8 cellular contexts compared by ENCODE assay signal in genomic region chr3:194089357-194090177, GRCh38. TPM values are rescaled to one million over a fixed set of nuclear protein-coding genes. Genes with fewer than 3 reads are reported as not detected.
A peak's percentile ranks its signal among the peaks of the same experiment; 100 is the strongest.
DNase-seq lines count a peak whose midpoint lies in the region; ATAC-seq and TF ChIP-seq lines count a peak whose summit lies in the region.

No MANE protein-coding gene starts in this region.

- DNase-seq in AG10803 (ENCODE audit: low read depth) (peak; percentile 100), HK-2 (ENCODE audit: unreplicated experiment) (peak; percentile 97), fibroblast of lung (ENCODE audit: low read depth in 2 of 2) (peak; percentile 94 to 100), pons (ENCODE audit: low spot score) (no peak), NCI-H187 (lab: John Stamatoyannopoulos, UW) (no peak)

- no peaks in the 10 kb centered on the region for H3K27me3 ChIP-seq in fibroblast of lung (ENCODE audit: control insufficient read depth, insufficient read depth, low read length)
- H3K27me3 ChIP-seq in neuron (ENCODE audit: insufficient read depth, low read length), result peaks cover 3% of the 10 kb centered on the region

- H3K27ac ChIP-seq in fibroblast of lung (ENCODE audit: insufficient read depth, low read length), result no peak overlapping the region

- H4K20me1 ChIP-seq in fibroblast of lung (ENCODE audit: control insufficient read depth, extremely low read depth, insufficient read depth, low read length), result no peaks in the 10 kb centered on the region

- H3K9ac ChIP-seq in fibroblast of lung (ENCODE audit: insufficient read depth, low read length), result no peak overlapping the region

- no peak overlapping the region for H3K4me2 ChIP-seq in fibroblast of lung (ENCODE audit: extremely low read depth, insufficient read depth, low read length)

- H3K36me3 ChIP-seq in fibroblast of lung (ENCODE audit: control insufficient read depth, insufficient read depth, low read length) (no peaks in the 10 kb centered on the region), neuron (ENCODE audit: insufficient read depth, low read length) (no peaks in the 10 kb centered on the region)

- TF ChIP-seq CTCF in AG10803 (conservative IDR thresholded peaks at IDR 0.05; ENCODE audit: low read length), result no peak
- TF ChIP-seq CTCF in fibroblast of lung (conservative IDR thresholded peaks at IDR 0.05 in 1 of 2, IDR thresholded peaks at IDR 0.05 in 1 of 2; ENCODE audit: low read depth in 1 of 2, low read length in 2 of 2), result no peak

- H3K79me2 ChIP-seq in fibroblast of lung (ENCODE audit: control insufficient read depth, insufficient read depth, low read length), result no peaks in the 10 kb centered on the region

- no peaks in the 10 kb centered on the region for H3K9me3 ChIP-seq in fibroblast of lung (ENCODE audit: control insufficient read depth, insufficient read depth, low read depth, low read length)
- no peaks in the 10 kb centered on the region for H3K9me3 ChIP-seq in neuron (ENCODE audit: low read length)

- ATAC-seq in GM18858 (IDR thresholded peaks at IDR 0.05; ENCODE audit: unreplicated experiment) (peak; percentile 48), SK-N-SH treated with all-trans-retinoic acid at 6 μM for 48 hours (peak; percentile 82)

- H2AFZ ChIP-seq in fibroblast of lung (ENCODE audit: low read length) (no peak overlapping the region), neuron (ENCODE audit: low read depth, low read length) (peak overlapping the region; percentile 15)

- no peak overlapping the region for H3K4me3 ChIP-seq in AG10803 (ENCODE audit: low read length)
- H3K4me3 ChIP-seq in fibroblast of lung (replicated peaks in 1 of 4; ENCODE audit: control extremely low read depth in 1 of 4, insufficient read depth in 1 of 4, low read depth in 3 of 4, low read length in 4 of 4), result no peak overlapping the region
- no peak overlapping the region for H3K4me3 ChIP-seq in neuron (ENCODE audit: low read length)

- H3K4me1 ChIP-seq in fibroblast of lung (ENCODE audit: control insufficient read depth, extremely low read depth, insufficient read depth, low read length) (no peaks in the 10 kb centered on the region), neuron (ENCODE audit: insufficient read depth, low read length) (peaks cover 29% of the 10 kb centered on the region)

TF ChIP-seq in SK-N-SH treated with all-trans-retinoic acid at 6 μM for 48 hours, 23 proteins besides CTCF, POLR2A, EP300 and RAD21:
- TF ChIP-seq RARB (CRISPR knock-in tag; IDR thresholded peaks at IDR 0.05) (no peak), ZC3H10 (CRISPR knock-in tag; IDR thresholded peaks at IDR 0.05) (no peak), GLIS3 (CRISPR knock-in tag; IDR thresholded peaks at IDR 0.05) (no peak)

RNA-seq across cellular contexts. Expression of gene HES1, which starts 46.4 kb away (rescaled TPM):
- 0.17 and 0.51 TPM in 2 replicates for total RNA-seq in fibroblast of lung
- polyA plus RNA-seq in fibroblast of lung, result 0.85 and 1.2 TPM in 2 replicates
- polyA plus RNA-seq in fibroblast of lung (2012), result 0.88 and 1.0 TPM in 2 replicates
- polyA minus RNA-seq in fibroblast of lung (ENCODE audit: low replicate concordance), result not detected in 2 replicates

Comparison
In these comparisons a context has a peak if more than half of its experiments do, and no peak if none do; other contexts are left out.
1. DNase-seq: peak in AG10803 (single experiment), HK-2 (single experiment) and fibroblast of lung (2 of 2); none in pons (single experiment) and NCI-H187 (0 of 2).